Comparison of ENCODE assay signal across 3 cellular contexts in the genomic region with DNA sequence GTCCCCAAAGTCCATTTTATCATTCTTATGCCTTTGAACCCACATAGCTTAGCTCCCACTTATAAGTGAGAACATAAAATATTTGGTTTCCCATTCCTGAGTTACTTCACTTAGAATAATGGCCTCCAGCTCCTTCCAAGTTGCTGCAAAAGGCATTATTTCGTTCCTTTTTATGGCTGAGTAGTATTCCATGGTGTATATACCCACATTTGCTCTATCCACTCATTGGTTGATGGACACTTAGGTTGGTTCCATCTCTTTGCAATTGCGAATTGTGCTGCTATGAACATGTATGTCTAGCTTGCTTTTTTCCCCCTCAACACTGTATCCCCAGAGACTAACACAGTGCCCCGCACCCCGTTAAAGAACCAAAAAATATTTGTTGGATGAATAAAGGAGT.
TF ChIP-seq lines count a peak whose summit lies in the region.

No MANE protein-coding gene starts in this region.

TF ChIP-seq in SK-N-SH, 30 proteins besides CTCF, POLR2A, EP300 and RAD21 (continued from another document and continues in another):
- TF ChIP-seq, protein P1, sequence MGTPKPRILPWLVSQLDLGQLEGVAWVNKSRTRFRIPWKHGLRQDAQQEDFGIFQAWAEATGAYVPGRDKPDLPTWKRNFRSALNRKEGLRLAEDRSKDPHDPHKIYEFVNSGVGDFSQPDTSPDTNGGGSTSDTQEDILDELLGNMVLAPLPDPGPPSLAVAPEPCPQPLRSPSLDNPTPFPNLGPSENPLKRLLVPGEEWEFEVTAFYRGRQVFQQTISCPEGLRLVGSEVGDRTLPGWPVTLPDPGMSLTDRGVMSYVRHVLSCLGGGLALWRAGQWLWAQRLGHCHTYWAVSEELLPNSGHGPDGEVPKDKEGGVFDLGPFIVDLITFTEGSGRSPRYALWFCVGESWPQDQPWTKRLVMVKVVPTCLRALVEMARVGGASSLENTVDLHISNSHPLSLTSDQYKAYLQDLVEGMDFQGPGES (IDR thresholded peaks at IDR 0.05; ENCODE audit: low read depth, low read length): no peak
- TF ChIP-seq MXI1 (IDR thresholded peaks at IDR 0.05; ENCODE audit: low read depth, low read length) (no peak), PBX3 (IDR thresholded peaks at IDR 0.05) (no peak), EZH2phosphoT487 (IDR thresholded peaks at IDR 0.05; ENCODE audit: borderline replicate concordance, low read depth) (no peak), CHD2 (IDR thresholded peaks at IDR 0.05; ENCODE audit: low read length, partially characterized antibody) (no peak), NFIC (IDR thresholded peaks at IDR 0.05; ENCODE audit: borderline replicate concordance) (no peak), RCOR1 (IDR thresholded peaks at IDR 0.05; ENCODE audit: low read length) (no peak), JUND (IDR thresholded peaks at IDR 0.05) (no peak), FOXM1 (IDR thresholded peaks at IDR 0.05; ENCODE audit: low read depth) (no peak)
- TF ChIP-seq, protein P2, sequence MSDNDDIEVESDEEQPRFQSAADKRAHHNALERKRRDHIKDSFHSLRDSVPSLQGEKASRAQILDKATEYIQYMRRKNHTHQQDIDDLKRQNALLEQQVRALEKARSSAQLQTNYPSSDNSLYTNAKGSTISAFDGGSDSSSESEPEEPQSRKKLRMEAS (IDR thresholded peaks at IDR 0.05; ENCODE audit: low read depth): no peak
- TF ChIP-seq, protein P3, sequence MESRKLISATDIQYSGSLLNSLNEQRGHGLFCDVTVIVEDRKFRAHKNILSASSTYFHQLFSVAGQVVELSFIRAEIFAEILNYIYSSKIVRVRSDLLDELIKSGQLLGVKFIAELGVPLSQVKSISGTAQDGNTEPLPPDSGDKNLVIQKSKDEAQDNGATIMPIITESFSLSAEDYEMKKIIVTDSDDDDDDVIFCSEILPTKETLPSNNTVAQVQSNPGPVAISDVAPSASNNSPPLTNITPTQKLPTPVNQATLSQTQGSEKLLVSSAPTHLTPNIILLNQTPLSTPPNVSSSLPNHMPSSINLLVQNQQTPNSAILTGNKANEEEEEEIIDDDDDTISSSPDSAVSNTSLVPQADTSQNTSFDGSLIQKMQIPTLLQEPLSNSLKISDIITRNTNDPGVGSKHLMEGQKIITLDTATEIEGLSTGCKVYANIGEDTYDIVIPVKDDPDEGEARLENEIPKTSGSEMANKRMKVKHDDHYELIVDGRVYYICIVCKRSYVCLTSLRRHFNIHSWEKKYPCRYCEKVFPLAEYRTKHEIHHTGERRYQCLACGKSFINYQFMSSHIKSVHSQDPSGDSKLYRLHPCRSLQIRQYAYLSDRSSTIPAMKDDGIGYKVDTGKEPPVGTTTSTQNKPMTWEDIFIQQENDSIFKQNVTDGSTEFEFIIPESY (IDR thresholded peaks at IDR 0.05; ENCODE audit: borderline replicate concordance, low read depth): no peak

TF ChIP-seq in SK-N-SH treated with all-trans-retinoic acid at 6 μM for 48 hours, 23 proteins besides CTCF, POLR2A, EP300 and RAD21:
- no peak for TF ChIP-seq CREB5 (CRISPR knock-in tag; IDR thresholded peaks at IDR 0.05; ENCODE audit: low read depth)
- TF ChIP-seq PPARA (CRISPR knock-in tag; IDR thresholded peaks at IDR 0.05; ENCODE audit: borderline replicate concordance): no peak
- TF ChIP-seq OSR1 (CRISPR knock-in tag; IDR thresholded peaks at IDR 0.05): no peak
- no peak for TF ChIP-seq ZNF8 (CRISPR knock-in tag; IDR thresholded peaks at IDR 0.05)
- no peak for TF ChIP-seq ZFP3 (CRISPR knock-in tag; IDR thresholded peaks at IDR 0.05)

TF ChIP-seq in endothelial cell of umbilical vein, 7 proteins besides CTCF, POLR2A, EP300 and RAD21 (continued from another document):
- TF ChIP-seq GATA2 (IDR thresholded peaks at IDR 0.05; ENCODE audit: insufficient read depth, insufficient read length, low read depth, low read length): no peak
- no peak for TF ChIP-seq POLR2AphosphoS5 (IDR thresholded peaks at IDR 0.05; ENCODE audit: insufficient read depth, low read depth, low read length)
- TF ChIP-seq FOS (IDR thresholded peaks at IDR 0.05; ENCODE audit: borderline replicate concordance, insufficient read depth, low read length): no peak
